ENCODE assay signal across 8 cellular contexts in the genomic region with DNA sequence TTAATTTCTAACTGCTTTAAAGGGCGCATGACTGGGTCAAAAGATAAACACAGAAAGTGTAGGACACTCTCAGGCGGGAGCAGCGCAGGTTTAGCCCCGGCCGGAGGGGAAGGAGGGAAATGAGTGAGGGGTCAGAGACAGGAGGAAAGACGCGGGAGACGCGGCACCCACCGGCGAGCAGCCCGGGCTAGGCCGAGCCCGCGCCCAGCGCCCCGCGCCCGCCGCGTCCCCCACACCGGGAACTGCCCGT. TPM values are rescaled to one million over a fixed set of nuclear protein-coding genes. Genes with fewer than 3 reads are reported as not detected.
A peak's percentile ranks its signal among the peaks of the same experiment; 100 is the strongest.
DNase-seq lines count a peak whose midpoint lies in the region; ATAC-seq and TF ChIP-seq lines count a peak whose summit lies in the region.

No MANE protein-coding gene starts in this region.

- H3K27me3 ChIP-seq in MM.1S (replicated peaks; ENCODE audit: insufficient read depth, low read length) (no peaks in the 10 kb centered on the region), endodermal cell (ENCODE audit: control insufficient read depth, insufficient read depth, low read length, poor library complexity, severe bottlenecking) (no peaks in the 10 kb centered on the region)

- no peaks in the 10 kb centered on the region for H3K9me2 ChIP-seq in MM.1S (replicated peaks; ENCODE audit: insufficient read depth, low read length)

- H3K4me3 ChIP-seq in MM.1S (ENCODE audit: low read length) (peak overlapping the region; percentile 78), endodermal cell (ENCODE audit: low read length) (peak overlapping the region; percentile 91)

- peaks cover 11% of the 10 kb centered on the region; the same call in 1 of the 2 replicates for H3F3A ChIP-seq in MM.1S (ENCODE audit: insufficient read depth, low read length)

- peaks cover 47% of the 10 kb centered on the region for H3K79me2 ChIP-seq in MM.1S (ENCODE audit: low read length)

- peak overlapping the region; percentile 87 for H3K27ac Mint-ChIP-seq in activated T-cell treated with anti-CD3 and anti-CD28 coated beads, Interleukin-2, amount 50 U/mL, for 24 hours
- H3K27ac Mint-ChIP-seq in endodermal cell, result peak overlapping the region; percentile 74
- peak overlapping the region; percentile 72 for H3K27ac Mint-ChIP-seq in osteocyte (ENCODE audit: unreplicated experiment)

- no peaks in the 10 kb centered on the region; the same call in 1 of the 2 replicates for H3K4me1 ChIP-seq in MM.1S (ENCODE audit: low read length)
- no peaks in the 10 kb centered on the region for H3K4me1 ChIP-seq in endodermal cell (ENCODE audit: control insufficient read depth, insufficient read depth, low read length)

- TF ChIP-seq CTCF in MM.1S (IDR thresholded peaks at IDR 0.05; ENCODE audit: low read length) (no peak), endodermal cell (conservative IDR thresholded peaks at IDR 0.05) (no peak), osteocyte (IDR thresholded peaks at IDR 0.05) (no peak)

- no peak for ATAC-seq in GM18867 (IDR thresholded peaks at IDR 0.05; ENCODE audit: unreplicated experiment)

- peaks cover 4% of the 10 kb centered on the region for H3K36me3 Mint-ChIP-seq in activated T-cell treated with anti-CD3 and anti-CD28 coated beads, Interleukin-2, amount 50 U/mL, for 24 hours (ENCODE audit: low read depth)
- H3K36me3 Mint-ChIP-seq in endodermal cell (ENCODE audit: low read depth), result no peaks in the 10 kb centered on the region
- no peaks in the 10 kb centered on the region for H3K36me3 Mint-ChIP-seq in osteocyte (ENCODE audit: unreplicated experiment)

- no peaks in the 10 kb centered on the region for H4K20me1 ChIP-seq in MM.1S (ENCODE audit: insufficient read depth, low read length)

- WGBS in endodermal cell (ENCODE audit: insufficient coverage in 1 of 2, insufficient read length in 1 of 2), 2 experiments, result 0% methylated on average over 23 of the region's 23 CpGs; no CpG with 5 or more reads in 1 of the 2 experiments

- H3K9ac ChIP-seq in MM.1S (ENCODE audit: low read length) (peak overlapping the region; percentile 60), endodermal cell (ENCODE audit: extremely low read depth, low read length, poor library complexity, severe bottlenecking) (peak overlapping the region; percentile 57)

- no peaks in the 10 kb centered on the region for H3K36me3 ChIP-seq in MM.1S (replicated peaks; ENCODE audit: insufficient read depth, low read length)
- H3K36me3 ChIP-seq in endodermal cell (ENCODE audit: control insufficient read depth, insufficient read depth, low read length), result no peaks in the 10 kb centered on the region

- no peaks in the 10 kb centered on the region for H3K27me3 Mint-ChIP-seq in activated T-cell treated with anti-CD3 and anti-CD28 coated beads, Interleukin-2, amount 50 U/mL, for 24 hours
- H3K27me3 Mint-ChIP-seq in endodermal cell (ENCODE audit: insufficient read depth), result peaks cover 10% of the 10 kb centered on the region
- no peaks in the 10 kb centered on the region for H3K27me3 Mint-ChIP-seq in osteocyte (ENCODE audit: unreplicated experiment)

- H3K27ac ChIP-seq in MM.1S (ENCODE audit: low read length), result peak overlapping the region; percentile 22; the same call in 1 of the 2 replicates
- peak overlapping the region; percentile 73 for H3K27ac ChIP-seq in endodermal cell (ENCODE audit: low read depth, low read length)

- H3K9me3 ChIP-seq in MM.1S (replicated peaks; ENCODE audit: insufficient read depth, low read length), result no peaks in the 10 kb centered on the region
- H3K9me3 ChIP-seq in endodermal cell (ENCODE audit: control insufficient read depth, low read length), result no peaks in the 10 kb centered on the region

- peak overlapping the region; percentile 92 for H3K4me3 Mint-ChIP-seq in activated T-cell treated with anti-CD3 and anti-CD28 coated beads, Interleukin-2, amount 50 U/mL, for 24 hours
- H3K4me3 Mint-ChIP-seq in endodermal cell (peak overlapping the region; percentile 77), osteocyte (ENCODE audit: unreplicated experiment) (peak overlapping the region; percentile 94)

- no peaks in the 10 kb centered on the region for H3K9me3 Mint-ChIP-seq in activated T-cell treated with anti-CD3 and anti-CD28 coated beads, Interleukin-2, amount 50 U/mL, for 24 hours
- H3K9me3 Mint-ChIP-seq in endodermal cell, result no peaks in the 10 kb centered on the region
- H3K9me3 Mint-ChIP-seq in osteocyte (ENCODE audit: unreplicated experiment), result no peaks in the 10 kb centered on the region

- H2AFZ ChIP-seq in MM.1S (ENCODE audit: low read length), result peak overlapping the region; percentile 66

- H3K4me2 ChIP-seq in MM.1S (ENCODE audit: low read depth, low read length), result peak overlapping the region; percentile 93

- no peak for DNase-seq in activated T-cell treated with anti-CD3 and anti-CD28 coated beads, Interleukin-2, amount 50 U/mL, for 24 hours
- DNase-seq in activated T-cell treated with anti-CD3 and anti-CD28 coated beads for 4 hours (no peak), MM.1S (no peak), endodermal cell (no peak), osteocyte (ENCODE audit: extremely low spot score, unreplicated experiment) (no peak), AML-193 (lab: John Stamatoyannopoulos, UW) (no peak), HPDE6-E6E7 (ENCODE audit: extremely low spot score) (no peak)

- peaks cover 45% of the 10 kb centered on the region for H3K4me1 Mint-ChIP-seq in activated T-cell treated with anti-CD3 and anti-CD28 coated beads, Interleukin-2, amount 50 U/mL, for 24 hours (ENCODE audit: low read depth)
- H3K4me1 Mint-ChIP-seq in endodermal cell (peaks cover 22% of the 10 kb centered on the region), osteocyte (ENCODE audit: unreplicated experiment) (peaks cover 28% of the 10 kb centered on the region)

RNA-seq across cellular contexts. Expression of a gene that starts 0.6 kb away (rescaled TPM):
- 10 to 100 TPM; 29.2 to 36.6 TPM for total RNA-seq in endodermal cell
- polyA plus RNA-seq in endodermal cell (2013, experiment 1 of 2), result 16.2 TPM
- polyA plus RNA-seq in endodermal cell (2013, experiment 2 of 2), result 17.7 TPM
- 8.5 and 9.9 TPM in 2 replicates for total RNA-seq in osteocyte
